Comparison of ENCODE assay signal across 2 cellular contexts in the genomic region with DNA sequence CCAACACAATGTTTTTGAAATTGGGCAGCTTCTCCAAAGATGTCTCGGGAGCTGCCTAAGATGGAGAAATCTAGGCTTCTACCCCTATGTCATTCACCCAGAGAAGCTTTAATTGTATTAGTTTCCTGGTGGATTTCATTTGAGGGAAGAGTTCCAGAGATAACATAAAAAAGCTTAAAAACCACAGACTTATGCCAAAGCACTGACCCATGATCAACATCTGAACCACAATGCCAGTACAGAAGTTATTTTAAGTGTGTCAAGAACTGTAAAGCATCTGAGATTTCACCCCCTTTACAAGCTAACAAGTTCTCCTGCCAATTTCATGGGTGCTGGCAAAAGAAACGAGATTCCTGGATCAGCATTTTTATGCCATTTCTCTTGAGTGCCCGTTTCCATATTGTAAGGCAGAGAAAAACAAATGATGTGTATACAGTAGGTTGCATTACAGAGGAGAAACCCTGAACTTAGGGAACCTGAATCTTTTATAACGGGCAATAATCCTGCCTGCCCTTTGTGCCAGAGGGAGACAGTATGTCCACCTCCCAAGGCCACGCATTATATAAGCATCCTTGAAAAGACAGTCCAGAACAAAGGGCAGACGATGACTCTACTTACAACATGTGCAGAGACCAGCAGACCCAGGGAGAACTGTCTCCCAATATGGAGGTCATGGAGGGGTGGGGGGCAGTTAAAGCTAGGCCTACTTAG.
TF ChIP-seq lines count a peak whose summit lies in the region.

No MANE protein-coding gene starts in this region.

TF ChIP-seq in A549, 52 proteins besides CTCF, POLR2A, EP300 and RAD21:
- TF ChIP-seq TFCP2L1 (CRISPR knock-in tag; IDR thresholded peaks at IDR 0.05) (no peak), MAFK (IDR thresholded peaks at IDR 0.05; ENCODE audit: partially characterized antibody) (peak; percentile 46)

TF ChIP-seq in GM12878, 131 proteins besides CTCF, POLR2A, EP300 and RAD21:
- TF ChIP-seq FOXK2 (IDR thresholded peaks at IDR 0.05) (no peak), RUNX3 (IDR thresholded peaks at IDR 0.05; ENCODE audit: low read length) (0 out of 2 replicates have a peak, but pooled peaks have one; percentile 6)
TF ChIP-seq in GM12878: peak in this region for 1.
